15 cellular contexts compared by ENCODE assay signal in the genomic region with DNA sequence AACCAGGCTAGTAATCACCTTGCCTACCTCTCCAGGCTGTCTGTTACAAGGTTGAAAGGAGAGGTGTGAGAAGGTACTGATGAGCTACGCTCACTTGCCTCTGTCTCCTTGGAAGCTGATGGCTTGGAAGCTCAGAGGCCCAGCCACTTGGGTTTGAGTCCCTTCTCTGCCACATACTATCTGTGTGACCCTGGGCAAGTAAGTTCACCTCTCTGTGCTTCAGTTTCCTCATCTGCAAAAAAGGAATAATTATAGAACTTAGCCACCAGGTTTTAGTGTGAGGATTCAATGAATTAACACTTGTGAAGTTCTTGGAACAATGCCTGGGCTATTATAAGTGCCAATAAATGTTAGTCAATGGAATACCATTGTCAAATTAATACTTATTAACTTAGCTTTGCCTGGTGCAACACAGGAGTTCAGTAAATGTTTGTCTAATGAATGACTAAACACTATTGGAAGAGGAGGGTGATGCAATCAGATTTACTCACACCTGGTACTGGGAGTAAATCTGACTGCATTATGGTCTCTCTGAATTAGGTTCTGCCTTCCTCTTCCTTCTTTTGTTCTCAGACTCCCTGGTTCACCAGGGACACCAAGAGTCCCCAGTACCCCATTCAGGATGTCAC. TPM values are rescaled to one million over a fixed set of nuclear protein-coding genes. Genes with fewer than 3 reads are reported as not detected.
A peak's percentile ranks its signal among the peaks of the same experiment; 100 is the strongest.
DNase-seq lines count a peak whose midpoint lies in the region; ATAC-seq, FAIRE-seq and TF ChIP-seq lines count a peak whose summit lies in the region.
"Had no signal": no experiment of that assay in that cellular context is flagged by ENCODE, and none has a peak within 500 bp of the region (broad histone marks: within the 10 kb centered on the region; RNA-seq: fewer than 3 reads in every experiment).

No MANE protein-coding gene starts in this region.

- no peak for FAIRE-seq in K562 (lab: Jason Lieb, UNC)

- H3K18ac ChIP-seq in neuronal stem cell (ENCODE audit: low read length), result no peak overlapping the region

- no peak overlapping the region for H2BK5ac ChIP-seq in neuronal stem cell (ENCODE audit: low read length)

- no peak overlapping the region for H3K23ac ChIP-seq in neuronal stem cell (ENCODE audit: low read depth, low read length, poor library complexity)

- H3K36me3 ChIP-seq in K562 (ENCODE audit: control insufficient read depth, insufficient read depth, low read length) (no peaks in the 10 kb centered on the region), neuronal stem cell (replicated peaks in 1 of 2; ENCODE audit: control insufficient read depth in 2 of 2, insufficient read depth in 2 of 2, low read length in 2 of 2) (no peaks in the 10 kb centered on the region), psoas muscle (ENCODE audit: insufficient read depth in 1 of 2, low read depth in 1 of 2) (no peaks in the 10 kb centered on the region)

- no peak overlapping the region for H3K4me2 ChIP-seq in K562 (ENCODE audit: insufficient read depth, low read length)
- H3K4me2 ChIP-seq in neuronal stem cell (ENCODE audit: insufficient read depth, low read length, poor library complexity, severe bottlenecking), result no peak overlapping the region

- intact Hi-C loops in K562 (cut with micrococcal nuclease) (no loop called here), left colon (cut with DNase I, micrococcal nuclease) (no loop called here), psoas muscle (cut with DNase I) (no loop called here)

- no peak overlapping the region for H2AK5ac ChIP-seq in neuronal stem cell (ENCODE audit: low read depth, low read length)

- no peak for TF ChIP-seq CTCF in C4-2B (conservative IDR thresholded peaks at IDR 0.05)
- TF ChIP-seq CTCF in K562 (IDR thresholded peaks at IDR 0.05 in 2 of 3, conservative IDR thresholded peaks at IDR 0.05 in 1 of 3; ENCODE audit: insufficient read depth in 2 of 3, low read depth in 1 of 3, low read length in 3 of 3), result no peak
- no peak for TF ChIP-seq CTCF in psoas muscle (IDR thresholded peaks at IDR 0.05)

- BruUV-seq in K562 (replicated peaks; lab: Mats Ljungman, UMichigan), result no TSS peak

- H2BK120ac ChIP-seq in neuronal stem cell (ENCODE audit: low read depth, low read length), result no peak overlapping the region

- H2BK15ac ChIP-seq in neuronal stem cell (ENCODE audit: low read length), result no peak overlapping the region

- POLR2A ChIA-PET in K562 (lab: Yijun Ruan, JAX), result no interaction called here

- no peaks in the 10 kb centered on the region for H3K9me1 ChIP-seq in K562 (ENCODE audit: control insufficient read depth, insufficient read depth, low read length)

- H3K27me3 ChIP-seq in K562 (ENCODE audit: control insufficient read depth in 2 of 2, insufficient read depth in 2 of 2, low read length in 2 of 2), result 0 out of 5 replicates have a peak, but pooled peaks cover 0 to 4% of the 10 kb centered on the region in 2 experiments
- H3K27me3 ChIP-seq in neuronal stem cell (ENCODE audit: control insufficient read depth in 3 of 3, insufficient read depth in 3 of 3, low read depth in 1 of 3, low read length in 3 of 3), result no peaks in the 10 kb centered on the region
- H3K27me3 ChIP-seq in psoas muscle (ENCODE audit: insufficient read depth in 3 of 3, low read length in 2 of 3), result no peaks in the 10 kb centered on the region

- in situ Hi-C loops in K562 (cut with MboI), result no loop called here

- no peak for TF ChIP-seq POLR2A in K562 (conservative IDR thresholded peaks at IDR 0.05)

- H3K9me3 ChIP-seq in K562 (replicated peaks; ENCODE audit: control insufficient read depth, insufficient read depth, low read depth, low read length), result no peaks in the 10 kb centered on the region
- H3K9me3 ChIP-seq in neuronal stem cell (replicated peaks in 1 of 2; ENCODE audit: control insufficient read depth in 2 of 2, insufficient read depth in 1 of 2, low read depth in 1 of 2, low read length in 2 of 2), result no peaks in the 10 kb centered on the region
- no peaks in the 10 kb centered on the region for H3K9me3 ChIP-seq in psoas muscle

- H4K20me1 ChIP-seq in K562 (replicated peaks; ENCODE audit: control insufficient read depth, insufficient read depth, low read length), result no peaks in the 10 kb centered on the region

- no peak for TF ChIP-seq EP300 in K562 (IDR thresholded peaks at IDR 0.05; ENCODE audit: low read length)

- no peak for ATAC-seq in K562
- ATAC-seq in left colon, result peak; percentile 73
- no peak for ATAC-seq in HG03571 (IDR thresholded peaks at IDR 0.05; ENCODE audit: unreplicated experiment)
- no peak for ATAC-seq in HG02798 (IDR thresholded peaks at IDR 0.05; ENCODE audit: poor library complexity, unreplicated experiment)
- ATAC-seq in psoas muscle, result no peak
- ATAC-seq: activated T-cell treated with anti-CD3 and anti-CD28 coated beads, Interleukin-2, amount 50 U/mL, for 72 hours had no signal

- no peak overlapping the region for H3K9ac ChIP-seq in K562 (ENCODE audit: insufficient read depth in 1 of 2, low read depth in 2 of 2, low read length in 2 of 2)
- no peak overlapping the region for H3K9ac ChIP-seq in neuronal stem cell (ENCODE audit: low read depth, low read length, poor library complexity)
- H3K9ac ChIP-seq: parathyroid adenoma had no signal

- no peak for TF ChIP-seq RAD21 in K562 (CRISPR knock-in tag; conservative IDR thresholded peaks at IDR 0.05 in 1 of 2, IDR thresholded peaks at IDR 0.05 in 1 of 2)

- H3K14ac ChIP-seq in neuronal stem cell (ENCODE audit: low read length), result no peak overlapping the region

- no peak overlapping the region for H4K91ac ChIP-seq in neuronal stem cell (ENCODE audit: low read depth, low read length, poor library complexity)

- H3K27ac ChIP-seq in C4-2B (peak overlapping the region; percentile 19), K562 (ENCODE audit: extremely low read depth, low read depth, low read length) (no peak overlapping the region), neuronal stem cell (replicated peaks; ENCODE audit: low read length) (no peak overlapping the region), psoas muscle (no peak overlapping the region)
- H3K27ac ChIP-seq: parathyroid adenoma had no signal

- no peaks in the 10 kb centered on the region for H3K79me2 ChIP-seq in K562 (ENCODE audit: control insufficient read depth, insufficient read depth, low read length)
- H3K79me2 ChIP-seq: parathyroid adenoma had no signal

- CTCF ChIA-PET in K562 (lab: Yijun Ruan, JAX; ENCODE audit: low intra/inter-chr PET ratio), result no interaction called here

- H3K79me1 ChIP-seq in neuronal stem cell (ENCODE audit: low read depth, low read length), result peaks cover 4% of the 10 kb centered on the region

- H4K8ac ChIP-seq in neuronal stem cell (ENCODE audit: low read depth, low read length), result no peak overlapping the region

- 0% methylated on average over 1 of the region's 1 CpG for WGBS in K562 (ENCODE audit: insufficient coverage, low coverage, missing lambda C conversion rate)
- WGBS in neuronal stem cell (ENCODE audit: extremely low coverage in 2 of 2, insufficient read length in 2 of 2, insufficient replicate concordance in 1 of 2), 2 donors, result no CpG with 5 or more reads among the region's 1 CpG
- WGBS in psoas muscle, 3 donors, result 89 to 91% (median 91%) methylated on average over 1 of the region's 1 CpG

- no peak overlapping the region for H3K4me3 ChIP-seq in K562
- no peak overlapping the region for H3K4me3 ChIP-seq in neuronal stem cell (ENCODE audit: low read length in 2 of 2)
- H3K4me3 ChIP-seq in psoas muscle, result no peak overlapping the region

- H3K4me1 ChIP-seq in K562 (replicated peaks in 1 of 2; ENCODE audit: control insufficient read depth in 2 of 2, insufficient read depth in 2 of 2, low read length in 2 of 2) (no peaks in the 10 kb centered on the region), neuronal stem cell (ENCODE audit: control insufficient read depth in 2 of 2, insufficient read depth in 1 of 2, low read depth in 1 of 2, low read length in 2 of 2) (no peaks in the 10 kb centered on the region), psoas muscle (no peaks in the 10 kb centered on the region)
- H3K4me1 ChIP-seq: parathyroid adenoma had no signal

- no peak overlapping the region for H3K4ac ChIP-seq in neuronal stem cell (ENCODE audit: low read length)

- DNase-seq in HuH-7 (ENCODE audit: low spot score) (peak; percentile 57), K562 (ENCODE audit: extremely low read depth in 1 of 4, low spot score in 3 of 4) (no peak), left colon (no peak), neuronal stem cell (ENCODE audit: low spot score) (no peak), psoas muscle (no peak)
- DNase-seq: activated T-cell treated with anti-CD3 and anti-CD28 coated beads, Interleukin-2, amount 50 U/mL, for 72 hours; DMS79 treated with DMSO at 0.1 percent for 48 hours; NCI-H1048; NCI-H524; SIG-M5; T1000 had no signal

- H2BK12ac ChIP-seq in neuronal stem cell (ENCODE audit: low read length), result no peak overlapping the region

- H2AFZ ChIP-seq in K562 (ENCODE audit: low read depth, low read length), result no peak overlapping the region
- H2AFZ ChIP-seq in neuronal stem cell (ENCODE audit: low read length), result no peak overlapping the region
- H2AFZ ChIP-seq: parathyroid adenoma had no signal

TF ChIP-seq in K562, 482 proteins besides CTCF, POLR2A, EP300 and RAD21 (continues in another document):
- no peak for TF ChIP-seq MAFG (tag; conservative IDR thresholded peaks at IDR 0.05)
- TF ChIP-seq CEBPG (CRISPR knock-in tag; IDR thresholded peaks at IDR 0.05), result no peak
- peak; percentile 77 to 78 for TF ChIP-seq CEBPG (tag; conservative IDR thresholded peaks at IDR 0.05 in 1 of 2, IDR thresholded peaks at IDR 0.05 in 1 of 2)

RNA-seq across cellular contexts. Expression of gene TRABD2B, which starts 55.5 kb away (rescaled TPM):
- total RNA-seq in K562 (2011; cell fraction: chromatin; rRNA removed; ENCODE audit: low replicate concordance), result not detected in 2 replicates
- not detected in 2 replicates for total RNA-seq in K562 (2011; cell fraction: nucleolus; rRNA removed)
- not detected in 2 replicates for total RNA-seq in K562 (2011; cell fraction: nucleoplasm; rRNA removed)
- total RNA-seq in K562 (2014; rRNA removed), result not detected in 2 replicates
- not detected in 2 replicates for total RNA-seq in K562 (2014; rRNA removed; fragmentation: Illumina TruSeq; extraction: Trizol)
- total RNA-seq in K562 (2015; rRNA removed; fragmentation: Illumina TruSeq; extraction: Trizol), result not detected in 2 replicates
- total RNA-seq in K562 (2021), result not detected in 2 replicates
- not detected in 2 replicates for polyA plus RNA-seq in K562 (2011; rRNA removed)
- polyA plus RNA-seq in K562 (2011; cell fraction: cytosol; rRNA removed), result not detected in 2 replicates
- polyA plus RNA-seq in K562 (2011; cell fraction: nucleus; rRNA removed), result not detected in 2 replicates
- polyA plus RNA-seq in K562 (2012), result not detected in 2 replicates
- polyA plus RNA-seq in K562 (2014; fragmentation: Illumina TruSeq; extraction: Trizol), result not detected in 2 replicates
- not detected for polyA plus RNA-seq in K562 (2014; fragmentation: Nextera tagmentation; extraction: Ambion mirVana)
- not detected in 2 replicates for polyA plus RNA-seq in K562 (2014; rRNA removed)
- polyA minus RNA-seq in K562 (2011; rRNA and poly(A)+ RNA removed), result not detected in 2 replicates
- not detected in 2 replicates for polyA minus RNA-seq in K562 (2011; cell fraction: cytosol; rRNA and poly(A)+ RNA removed)
- polyA minus RNA-seq in K562 (2011; cell fraction: nucleus; rRNA and poly(A)+ RNA removed), result not detected in 2 replicates
- 1 to 10 TPM in 1 of 2 donors, under 1 TPM in 1; 0.70 to 1.0 TPM for total RNA-seq in left colon
- 0.42 TPM for polyA plus RNA-seq in neuronal stem cell (2013, experiment 1 of 2)
- polyA plus RNA-seq in neuronal stem cell (2013, experiment 2 of 2), result 0.66 TPM
- total RNA-seq in psoas muscle, result under 1 TPM; 0.42 to 0.76 (median 0.51) TPM
- under 1 TPM; 0.08 to 0.32 (median 0.20) TPM for polyA plus RNA-seq in psoas muscle
- total RNA-seq: activated T-cell treated with anti-CD3 and anti-CD28 coated beads, Interleukin-2, amount 50 U/mL, for 72 hours had no signal
